2 cellular contexts compared by ENCODE assay signal in the genomic region with DNA sequence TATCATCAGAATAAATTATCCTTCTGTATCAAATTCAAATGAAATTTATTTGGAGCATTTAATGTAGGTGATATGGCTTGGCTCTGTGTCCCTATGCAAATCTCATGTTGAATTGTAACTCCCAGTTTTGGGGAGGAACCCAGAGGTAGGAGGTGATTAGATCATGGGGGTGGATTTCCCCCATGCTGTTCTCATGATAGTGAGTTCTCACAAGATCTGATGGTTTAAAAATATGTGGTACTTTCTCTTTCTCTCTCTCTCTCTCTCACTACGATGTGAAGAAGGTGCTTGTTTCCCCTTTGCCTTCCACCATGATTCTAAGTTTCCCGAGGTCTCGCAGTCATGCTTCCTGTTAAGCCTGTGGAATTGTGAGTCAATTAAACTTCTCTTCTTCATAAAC.
TF ChIP-seq lines count a peak whose summit lies in the region.

No MANE protein-coding gene starts in this region.

TF ChIP-seq in IMR-90, 13 proteins besides CTCF, POLR2A, EP300 and RAD21 (continued from another document):
- TF ChIP-seq CHD1 (IDR thresholded peaks at IDR 0.05; ENCODE audit: low read depth, low read length) (no peak), FOS (IDR thresholded peaks at IDR 0.05; ENCODE audit: low read depth, low read length) (no peak), SMC3 (IDR thresholded peaks at IDR 0.05; ENCODE audit: low read depth, low read length) (no peak), MXI1 (IDR thresholded peaks at IDR 0.05; ENCODE audit: borderline replicate concordance, low read depth, low read length) (no peak), MAZ (IDR thresholded peaks at IDR 0.05; ENCODE audit: borderline replicate concordance, low read depth, low read length) (no peak)

TF ChIP-seq in SK-N-SH, 30 proteins besides CTCF, POLR2A, EP300 and RAD21:
- TF ChIP-seq, protein P1, sequence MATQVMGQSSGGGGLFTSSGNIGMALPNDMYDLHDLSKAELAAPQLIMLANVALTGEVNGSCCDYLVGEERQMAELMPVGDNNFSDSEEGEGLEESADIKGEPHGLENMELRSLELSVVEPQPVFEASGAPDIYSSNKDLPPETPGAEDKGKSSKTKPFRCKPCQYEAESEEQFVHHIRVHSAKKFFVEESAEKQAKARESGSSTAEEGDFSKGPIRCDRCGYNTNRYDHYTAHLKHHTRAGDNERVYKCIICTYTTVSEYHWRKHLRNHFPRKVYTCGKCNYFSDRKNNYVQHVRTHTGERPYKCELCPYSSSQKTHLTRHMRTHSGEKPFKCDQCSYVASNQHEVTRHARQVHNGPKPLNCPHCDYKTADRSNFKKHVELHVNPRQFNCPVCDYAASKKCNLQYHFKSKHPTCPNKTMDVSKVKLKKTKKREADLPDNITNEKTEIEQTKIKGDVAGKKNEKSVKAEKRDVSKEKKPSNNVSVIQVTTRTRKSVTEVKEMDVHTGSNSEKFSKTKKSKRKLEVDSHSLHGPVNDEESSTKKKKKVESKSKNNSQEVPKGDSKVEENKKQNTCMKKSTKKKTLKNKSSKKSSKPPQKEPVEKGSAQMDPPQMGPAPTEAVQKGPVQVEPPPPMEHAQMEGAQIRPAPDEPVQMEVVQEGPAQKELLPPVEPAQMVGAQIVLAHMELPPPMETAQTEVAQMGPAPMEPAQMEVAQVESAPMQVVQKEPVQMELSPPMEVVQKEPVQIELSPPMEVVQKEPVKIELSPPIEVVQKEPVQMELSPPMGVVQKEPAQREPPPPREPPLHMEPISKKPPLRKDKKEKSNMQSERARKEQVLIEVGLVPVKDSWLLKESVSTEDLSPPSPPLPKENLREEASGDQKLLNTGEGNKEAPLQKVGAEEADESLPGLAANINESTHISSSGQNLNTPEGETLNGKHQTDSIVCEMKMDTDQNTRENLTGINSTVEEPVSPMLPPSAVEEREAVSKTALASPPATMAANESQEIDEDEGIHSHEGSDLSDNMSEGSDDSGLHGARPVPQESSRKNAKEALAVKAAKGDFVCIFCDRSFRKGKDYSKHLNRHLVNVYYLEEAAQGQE (IDR thresholded peaks at IDR 0.05; ENCODE audit: low read depth, low read length) = no peak
- no peak for TF ChIP-seq MXI1 (IDR thresholded peaks at IDR 0.05; ENCODE audit: low read depth, low read length)
- TF ChIP-seq, protein P2, sequence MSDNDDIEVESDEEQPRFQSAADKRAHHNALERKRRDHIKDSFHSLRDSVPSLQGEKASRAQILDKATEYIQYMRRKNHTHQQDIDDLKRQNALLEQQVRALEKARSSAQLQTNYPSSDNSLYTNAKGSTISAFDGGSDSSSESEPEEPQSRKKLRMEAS (IDR thresholded peaks at IDR 0.05; ENCODE audit: low read depth) = no peak
- no peak for TF ChIP-seq TEAD4 (IDR thresholded peaks at IDR 0.05; ENCODE audit: borderline replicate concordance, insufficient read depth)
- TF ChIP-seq MEF2A (IDR thresholded peaks at IDR 0.05; ENCODE audit: borderline replicate concordance, low read depth) = no peak
- no peak for TF ChIP-seq ELF1 (IDR thresholded peaks at IDR 0.05)
- no peak for TF ChIP-seq FOXJ3 (CRISPR knock-in tag; IDR thresholded peaks at IDR 0.05)
- TF ChIP-seq, protein P3, sequence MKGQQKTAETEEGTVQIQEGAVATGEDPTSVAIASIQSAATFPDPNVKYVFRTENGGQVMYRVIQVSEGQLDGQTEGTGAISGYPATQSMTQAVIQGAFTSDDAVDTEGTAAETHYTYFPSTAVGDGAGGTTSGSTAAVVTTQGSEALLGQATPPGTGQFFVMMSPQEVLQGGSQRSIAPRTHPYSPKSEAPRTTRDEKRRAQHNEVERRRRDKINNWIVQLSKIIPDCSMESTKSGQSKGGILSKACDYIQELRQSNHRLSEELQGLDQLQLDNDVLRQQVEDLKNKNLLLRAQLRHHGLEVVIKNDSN (IDR thresholded peaks at IDR 0.05; ENCODE audit: borderline replicate concordance, low read depth) = no peak
- no peak for TF ChIP-seq RXRA (IDR thresholded peaks at IDR 0.05; ENCODE audit: borderline replicate concordance, low read depth)
- no peak for TF ChIP-seq GATA2 (CRISPR knock-in tag; IDR thresholded peaks at IDR 0.05)
- TF ChIP-seq NFIC (IDR thresholded peaks at IDR 0.05; ENCODE audit: borderline replicate concordance) = no peak
- no peak for TF ChIP-seq SMC3 (IDR thresholded peaks at IDR 0.05; ENCODE audit: low read depth, low read length)
- no peak for TF ChIP-seq RFX5 (IDR thresholded peaks at IDR 0.05; ENCODE audit: low read length)
- no peak for TF ChIP-seq YY1 (IDR thresholded peaks at IDR 0.05; ENCODE audit: low read depth)
- TF ChIP-seq, protein P4, sequence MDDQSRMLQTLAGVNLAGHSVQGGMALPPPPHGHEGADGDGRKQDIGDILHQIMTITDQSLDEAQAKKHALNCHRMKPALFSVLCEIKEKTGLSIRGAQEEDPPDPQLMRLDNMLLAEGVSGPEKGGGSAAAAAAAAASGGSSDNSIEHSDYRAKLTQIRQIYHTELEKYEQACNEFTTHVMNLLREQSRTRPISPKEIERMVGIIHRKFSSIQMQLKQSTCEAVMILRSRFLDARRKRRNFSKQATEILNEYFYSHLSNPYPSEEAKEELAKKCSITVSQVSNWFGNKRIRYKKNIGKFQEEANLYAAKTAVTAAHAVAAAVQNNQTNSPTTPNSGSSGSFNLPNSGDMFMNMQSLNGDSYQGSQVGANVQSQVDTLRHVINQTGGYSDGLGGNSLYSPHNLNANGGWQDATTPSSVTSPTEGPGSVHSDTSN (IDR thresholded peaks at IDR 0.05) = no peak
- TF ChIP-seq, protein P5, sequence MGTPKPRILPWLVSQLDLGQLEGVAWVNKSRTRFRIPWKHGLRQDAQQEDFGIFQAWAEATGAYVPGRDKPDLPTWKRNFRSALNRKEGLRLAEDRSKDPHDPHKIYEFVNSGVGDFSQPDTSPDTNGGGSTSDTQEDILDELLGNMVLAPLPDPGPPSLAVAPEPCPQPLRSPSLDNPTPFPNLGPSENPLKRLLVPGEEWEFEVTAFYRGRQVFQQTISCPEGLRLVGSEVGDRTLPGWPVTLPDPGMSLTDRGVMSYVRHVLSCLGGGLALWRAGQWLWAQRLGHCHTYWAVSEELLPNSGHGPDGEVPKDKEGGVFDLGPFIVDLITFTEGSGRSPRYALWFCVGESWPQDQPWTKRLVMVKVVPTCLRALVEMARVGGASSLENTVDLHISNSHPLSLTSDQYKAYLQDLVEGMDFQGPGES (IDR thresholded peaks at IDR 0.05; ENCODE audit: low read depth, low read length) = no peak
- TF ChIP-seq EZH2phosphoT487 (IDR thresholded peaks at IDR 0.05; ENCODE audit: borderline replicate concordance, low read depth) = no peak
- no peak for TF ChIP-seq NRF1 (IDR thresholded peaks at IDR 0.05; ENCODE audit: low read depth, low read length)
- TF ChIP-seq RCOR1 (IDR thresholded peaks at IDR 0.05; ENCODE audit: low read length) = no peak
- no peak for TF ChIP-seq FOSL2 (IDR thresholded peaks at IDR 0.05; ENCODE audit: borderline replicate concordance, low read depth)
